ENCODE assay signal across 11 cellular contexts in genomic region chrX:49995021-49995731, GRCh38.
DNase-seq lines count a peak whose midpoint lies in the region; ATAC-seq and TF ChIP-seq lines count a peak whose summit lies in the region.
"Had no signal": no experiment of that assay in that cellular context is flagged by ENCODE, and none has a peak within 500 bp of the region (broad histone marks: within the 10 kb centered on the region; RNA-seq: fewer than 3 reads in every experiment).

No MANE protein-coding gene starts in this region.

- no peaks in the 10 kb centered on the region for H3K27me3 Mint-ChIP-seq in CD4-positive, alpha-beta memory T cell
- H3K27me3 Mint-ChIP-seq: activated naive CD4-positive, alpha-beta T cell treated with anti-CD3 and anti-CD28 coated beads, Interleukin-2, amount 50 U/mL, for 24 hours had no signal

- H3K4me2 ChIP-seq in mesenchymal stem cell (ENCODE audit: low read length, poor library complexity, severe bottlenecking): no peak overlapping the region

- H3K4me1 Mint-ChIP-seq in CD4-positive, alpha-beta memory T cell: no peaks in the 10 kb centered on the region
- H3K4me1 Mint-ChIP-seq: activated naive CD4-positive, alpha-beta T cell treated with anti-CD3 and anti-CD28 coated beads, Interleukin-2, amount 50 U/mL, for 24 hours had no signal

- H3K4me3 ChIP-seq in AG10803 (ENCODE audit: low read length): no peak overlapping the region
- no peak overlapping the region for H3K4me3 ChIP-seq in cardiac fibroblast (replicated peaks in 1 of 2; ENCODE audit: low read depth in 2 of 2, low read length in 2 of 2)
- H3K4me3 ChIP-seq in mesenchymal stem cell (ENCODE audit: insufficient read depth in 1 of 2, low read depth in 1 of 2, low read length in 2 of 2): no peak overlapping the region
- no peak overlapping the region for H3K4me3 ChIP-seq in CD4-positive, alpha-beta memory T cell (ENCODE audit: low read length in 2 of 2)

- CTCF ChIA-PET in CD4-positive, alpha-beta memory T cell (lab: Charles Lee; ENCODE audit: partially characterized antibody): no interaction called here

- H3K9ac ChIP-seq in mesenchymal stem cell (ENCODE audit: low read length): no peak overlapping the region

- no peak overlapping the region for H3K14ac ChIP-seq in mesenchymal stem cell (ENCODE audit: low read length in 2 of 2)

- peaks cover 0 to 16% of the 10 kb centered on the region in 2 experiments for H3K27me3 ChIP-seq in mesenchymal stem cell (ENCODE audit: control insufficient read depth in 1 of 2, insufficient read depth in 1 of 2, low read length in 2 of 2)
- no peaks in the 10 kb centered on the region for H3K27me3 ChIP-seq in CD4-positive, alpha-beta memory T cell (ENCODE audit: insufficient read depth, low read length)

- peak; percentile 70 for DNase-seq in AG10803 (ENCODE audit: low read depth)
- peak; percentile 64 for DNase-seq in LHCN-M2 (ENCODE audit: low read depth)
- peak; percentile 72 to 80 for DNase-seq in cardiac fibroblast (ENCODE audit: low read depth in 2 of 2)
- DNase-seq in mesenchymal stem cell: peak; percentile 74
- no peak for DNase-seq in activated effector memory CD4-positive, alpha-beta T cell treated with anti-CD3 and anti-CD28 coated beads, Interleukin-2, amount 50 U/mL, for 16 hours
- no peak for DNase-seq in NCI-H82 treated with DMSO at 0.1 percent for 48 hours (lab: John Stamatoyannopoulos, UW; ENCODE audit: unreplicated experiment)
- DNase-seq in CD4-positive, alpha-beta memory T cell: no peak
- DNase-seq: NCI-H1105 treated with DMSO at 0.1 percent for 48 hours had no signal

- H3K4me1 ChIP-seq in mesenchymal stem cell (ENCODE audit: control insufficient read depth, insufficient read depth, low read depth, low read length): no peaks in the 10 kb centered on the region
- H3K4me1 ChIP-seq in CD4-positive, alpha-beta memory T cell (ENCODE audit: insufficient read depth, low read length): no peaks in the 10 kb centered on the region

- H3K79me1 ChIP-seq in mesenchymal stem cell (replicated peaks; ENCODE audit: low read length, poor library complexity, severe bottlenecking): no peaks in the 10 kb centered on the region

- H3K18ac ChIP-seq in mesenchymal stem cell (ENCODE audit: low read depth in 1 of 2, low read length in 2 of 2): no peak overlapping the region

- H2AFZ ChIP-seq in mesenchymal stem cell (ENCODE audit: low read depth, low read length): no peak overlapping the region

- 30% methylated on average over 7 of the region's 11 CpGs for WGBS in mesenchymal stem cell

- intact Hi-C loops in CD4-positive, alpha-beta memory T cell (cut with micrococcal nuclease): no loop called here

- H2AK5ac ChIP-seq in mesenchymal stem cell (ENCODE audit: low read length, severe bottlenecking): no peak overlapping the region

- H3K36me3 Mint-ChIP-seq in CD4-positive, alpha-beta memory T cell: no peaks in the 10 kb centered on the region
- H3K36me3 Mint-ChIP-seq: activated naive CD4-positive, alpha-beta T cell treated with anti-CD3 and anti-CD28 coated beads, Interleukin-2, amount 50 U/mL, for 24 hours had no signal

- TF ChIP-seq CTCF in AG10803 (conservative IDR thresholded peaks at IDR 0.05; ENCODE audit: low read length): no peak
- no peak for TF ChIP-seq CTCF in cardiac fibroblast (IDR thresholded peaks at IDR 0.05; ENCODE audit: low read depth, low read length)

- ATAC-seq in HG03097 (IDR thresholded peaks at IDR 0.05; ENCODE audit: low FRiP score, unreplicated experiment): no peak
- ATAC-seq: activated CD4-positive, CD25-positive, alpha-beta regulatory T cell treated with anti-CD3 and anti-CD28 coated beads, Interleukin-2, amount 50 U/mL, for 24 hours had no signal

- H3K23ac ChIP-seq in mesenchymal stem cell (ENCODE audit: low read length in 2 of 2): no peak overlapping the region

- H2BK15ac ChIP-seq in mesenchymal stem cell (ENCODE audit: low read depth, poor library complexity, severe bottlenecking): no peak overlapping the region

- no peaks in the 10 kb centered on the region for H3K9me3 Mint-ChIP-seq in CD4-positive, alpha-beta memory T cell
- H3K9me3 Mint-ChIP-seq: activated naive CD4-positive, alpha-beta T cell treated with anti-CD3 and anti-CD28 coated beads, Interleukin-2, amount 50 U/mL, for 24 hours had no signal

- H3K9me3 ChIP-seq in mesenchymal stem cell (ENCODE audit: control insufficient read depth, low read length): no peaks in the 10 kb centered on the region
- no peaks in the 10 kb centered on the region for H3K9me3 ChIP-seq in CD4-positive, alpha-beta memory T cell (ENCODE audit: control insufficient read depth in 1 of 2, low read length in 2 of 2)

- H3K4me3 Mint-ChIP-seq in CD4-positive, alpha-beta memory T cell: no peak overlapping the region
- H3K4me3 Mint-ChIP-seq: activated naive CD4-positive, alpha-beta T cell treated with anti-CD3 and anti-CD28 coated beads, Interleukin-2, amount 50 U/mL, for 24 hours had no signal

- H2BK120ac ChIP-seq in mesenchymal stem cell (ENCODE audit: low read depth, low read length): no peak overlapping the region

- peak overlapping the region in 1 of 2 experiments; percentile 21 for H2BK12ac ChIP-seq in mesenchymal stem cell (ENCODE audit: low read length in 2 of 2)

- POLR2A ChIA-PET in CD4-positive, alpha-beta memory T cell (lab: Charles Lee; ENCODE audit: partially characterized antibody): no interaction called here

- H4K8ac ChIP-seq in mesenchymal stem cell (ENCODE audit: low read length): no peak overlapping the region

- no peaks in the 10 kb centered on the region for H3K36me3 ChIP-seq in mesenchymal stem cell (ENCODE audit: control insufficient read depth in 1 of 2, insufficient read depth in 2 of 2, low read depth in 1 of 2, low read length in 2 of 2)
- H3K36me3 ChIP-seq in CD4-positive, alpha-beta memory T cell (ENCODE audit: insufficient read depth, low read length): no peaks in the 10 kb centered on the region

- no peak overlapping the region for H3K27ac Mint-ChIP-seq in CD4-positive, alpha-beta memory T cell
- H3K27ac Mint-ChIP-seq: activated naive CD4-positive, alpha-beta T cell treated with anti-CD3 and anti-CD28 coated beads, Interleukin-2, amount 50 U/mL, for 24 hours had no signal

- no peak overlapping the region for H2BK5ac ChIP-seq in mesenchymal stem cell (ENCODE audit: low read depth, low read length, poor library complexity, severe bottlenecking)

- H3K4ac ChIP-seq in mesenchymal stem cell (ENCODE audit: low read depth in 1 of 2, low read length in 2 of 2): no peak overlapping the region

- H4K91ac ChIP-seq in mesenchymal stem cell (ENCODE audit: low read length): peak overlapping the region; percentile 3

- H3K27ac ChIP-seq in mesenchymal stem cell (ENCODE audit: low read length, poor library complexity, severe bottlenecking): no peak overlapping the region
- H3K27ac ChIP-seq in CD4-positive, alpha-beta memory T cell (ENCODE audit: low read depth, low read length): no peak overlapping the region

Comparison
In these comparisons a context has a peak if more than half of its experiments do, and no peak if none do; other contexts are left out.
1. DNase-seq: peak in AG10803 (single experiment), LHCN-M2 (single experiment), cardiac fibroblast (2 of 2) and mesenchymal stem cell (single experiment); none in activated effector memory CD4-positive, alpha-beta T cell treated with anti-CD3 and anti-CD28 coated beads, Interleukin-2, amount 50 U/mL, for 16 hours (single experiment), NCI-H82 treated with DMSO at 0.1 percent for 48 hours (single experiment) and CD4-positive, alpha-beta memory T cell (0 of 5).